In the genomic region with DNA sequence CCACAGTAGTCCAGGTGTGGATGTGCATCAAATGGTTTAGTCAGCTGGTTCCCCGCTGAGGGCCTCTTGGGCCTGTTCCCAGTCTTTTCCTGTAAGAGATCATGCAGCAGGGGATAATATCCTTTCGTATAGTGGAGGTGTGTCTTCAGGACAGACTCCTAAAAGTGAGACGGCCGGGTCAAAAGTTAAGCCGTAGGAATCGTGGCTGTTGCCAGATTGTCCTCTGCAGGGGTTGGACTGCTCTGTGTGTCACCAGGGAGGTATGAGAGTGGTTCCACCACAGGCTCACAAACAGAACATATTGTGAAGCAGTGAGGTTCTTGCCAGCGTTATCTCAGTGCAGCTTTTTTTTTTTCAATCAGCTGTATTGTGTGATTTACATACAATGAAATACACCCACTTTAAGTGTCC, we compare ENCODE assay signal across 11 cellular contexts.
A peak's percentile ranks its signal among the peaks of the same experiment; 100 is the strongest.
DNase-seq lines count a peak whose midpoint lies in the region; ATAC-seq and TF ChIP-seq lines count a peak whose summit lies in the region.
"Had no signal": no experiment of that assay in that cellular context is flagged by ENCODE, and none has a peak within 500 bp of the region (broad histone marks: within the 10 kb centered on the region; RNA-seq: fewer than 3 reads in every experiment).

No MANE protein-coding gene starts in this region.

- no peak overlapping the region for H3K4me3 ChIP-seq in parathyroid adenoma (ENCODE audit: low read depth, low read length)

- peaks cover 6% of the 10 kb centered on the region for H3K4me1 ChIP-seq in parathyroid adenoma

- H3K9me3 Mint-ChIP-seq in activated CD4-positive, alpha-beta T cell treated with anti-CD3 and anti-CD28 coated beads, Interleukin-2, amount 10 ng/mL, durations not matched to agents 24 days and 14 days, result peaks cover 5% of the 10 kb centered on the region
- H3K9me3 Mint-ChIP-seq: T-cell had no signal

- TF ChIP-seq CTCF in parathyroid adenoma (IDR thresholded peaks at IDR 0.05), result no peak

- intact Hi-C loops in activated CD4-positive, alpha-beta T cell treated with anti-CD3 and anti-CD28 coated beads, Interleukin-2, amount 10 ng/mL, durations not matched to agents 24 days and 14 days (cut with micrococcal nuclease), result no loop called here

- no peaks in the 10 kb centered on the region for H3K27me3 Mint-ChIP-seq in activated CD4-positive, alpha-beta T cell treated with anti-CD3 and anti-CD28 coated beads, Interleukin-2, amount 10 ng/mL, durations not matched to agents 24 days and 14 days
- H3K27me3 Mint-ChIP-seq: IgD-negative memory B cell, T-cell had no signal

- peak overlapping the region; percentile 47 for H2AFZ ChIP-seq in parathyroid adenoma

- no peak for ATAC-seq in HG02938 (IDR thresholded peaks at IDR 0.05; ENCODE audit: unreplicated experiment)
- ATAC-seq in HG02973 (IDR thresholded peaks at IDR 0.05; ENCODE audit: unreplicated experiment), result no peak
- no peak for ATAC-seq in GM21619 (IDR thresholded peaks at IDR 0.05; ENCODE audit: unreplicated experiment)
- ATAC-seq: T-cell had no signal

- DNase-seq in DMS 273 (lab: John Stamatoyannopoulos, UW; ENCODE audit: unreplicated experiment) (peak; percentile 81), NCI-H2081 (lab: John Stamatoyannopoulos, UW) (peak; percentile 72 to 92), cerebellum (ENCODE audit: low spot score) (peak; percentile 45)
- DNase-seq in activated CD4-positive, alpha-beta T cell treated with anti-CD3 and anti-CD28 coated beads, Interleukin-2, amount 10 ng/mL, durations not matched to agents 24 days and 14 days, result no peak
- DNase-seq: GOT3, T-cell had no signal

- no peak overlapping the region for H3K27ac Mint-ChIP-seq in activated CD4-positive, alpha-beta T cell treated with anti-CD3 and anti-CD28 coated beads, Interleukin-2, amount 10 ng/mL, durations not matched to agents 24 days and 14 days

- H3K27me3 ChIP-seq in parathyroid adenoma (ENCODE audit: control insufficient read depth, insufficient read depth, low read length), result no peaks in the 10 kb centered on the region

- no peaks in the 10 kb centered on the region for H3K36me3 ChIP-seq in parathyroid adenoma (ENCODE audit: control insufficient read depth, insufficient read depth, low read length)

- H3K27ac ChIP-seq in parathyroid adenoma, result no peak overlapping the region

- no peaks in the 10 kb centered on the region for H3K79me2 ChIP-seq in parathyroid adenoma

- H3K4me1 Mint-ChIP-seq in activated CD4-positive, alpha-beta T cell treated with anti-CD3 and anti-CD28 coated beads, Interleukin-2, amount 10 ng/mL, durations not matched to agents 24 days and 14 days, result peaks cover 2% of the 10 kb centered on the region

- H3K36me3 Mint-ChIP-seq in activated CD4-positive, alpha-beta T cell treated with anti-CD3 and anti-CD28 coated beads, Interleukin-2, amount 10 ng/mL, durations not matched to agents 24 days and 14 days (ENCODE audit: low read depth), result peaks cover 15% of the 10 kb centered on the region

- H3K9ac ChIP-seq in parathyroid adenoma, result no peak overlapping the region

- H3K4me2 ChIP-seq in parathyroid adenoma (ENCODE audit: low read length), result no peak overlapping the region

- no peak overlapping the region for H3K4me3 Mint-ChIP-seq in activated CD4-positive, alpha-beta T cell treated with anti-CD3 and anti-CD28 coated beads, Interleukin-2, amount 10 ng/mL, durations not matched to agents 24 days and 14 days
- H3K4me3 Mint-ChIP-seq: T-cell had no signal

- no peaks in the 10 kb centered on the region for H3K9me3 ChIP-seq in parathyroid adenoma (ENCODE audit: control insufficient read depth, low read length)
